8 cellular contexts compared by ENCODE assay signal in the genomic region with DNA sequence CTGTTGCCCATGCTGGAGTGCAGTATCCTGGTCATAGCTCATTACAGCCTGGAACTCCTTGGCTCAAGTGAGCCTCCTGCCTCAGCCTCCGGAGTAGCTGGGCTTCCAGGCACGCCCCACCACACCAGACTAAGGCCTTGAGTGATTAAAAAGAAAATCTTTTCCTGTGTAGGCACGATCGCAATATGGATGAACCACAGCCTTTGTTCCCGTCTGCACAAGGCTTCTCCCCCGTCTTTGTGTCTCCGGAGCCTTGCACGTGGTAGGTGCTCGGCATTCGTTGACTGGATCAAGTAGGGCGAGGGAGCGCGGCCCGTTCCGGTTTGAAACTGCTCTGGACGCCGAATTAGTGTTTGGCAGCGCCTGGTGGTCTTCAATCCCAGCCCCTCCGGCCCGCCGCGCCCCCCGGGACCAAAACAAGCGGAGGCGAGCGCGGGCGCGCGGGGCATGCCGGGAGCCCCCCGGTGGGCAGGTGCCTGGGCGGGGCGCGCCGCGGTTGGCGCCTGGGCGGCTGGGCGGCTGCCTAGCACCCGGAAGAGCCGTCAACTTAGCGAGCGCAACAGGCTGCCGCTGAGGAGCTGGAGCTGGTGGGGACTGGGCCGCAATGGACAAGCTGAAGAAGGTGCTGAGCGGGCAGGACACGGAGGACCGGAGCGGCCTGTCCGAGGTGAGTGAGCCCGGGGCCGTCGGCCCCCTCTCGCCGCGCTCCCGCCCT. TPM values are rescaled to one million over a fixed set of nuclear protein-coding genes. Genes with fewer than 3 reads are reported as not detected.
DNase-seq lines count a peak whose midpoint lies in the region; ATAC-seq and TF ChIP-seq lines count a peak whose summit lies in the region.

A gene (plus strand): TSS at position 529 of the 715 bp plus-strand sequence. CDS start 76 bp downstream, at position 605.

- WGBS in liver: 2% methylated on average over 58 of the region's 58 CpGs

- no peaks in the 10 kb centered on the region for H3K36me3 ChIP-seq in BE2C
- no peaks in the 10 kb centered on the region for H3K36me3 ChIP-seq in liver (ENCODE audit: control insufficient read depth in 4 of 4, insufficient read depth in 3 of 4, low read depth in 1 of 4, low read length in 3 of 4)

- H3K4me3 ChIP-seq in BE2C (ENCODE audit: low read depth, low read length) (peak within 1 kb of the TSS; percentile 84), liver (ENCODE audit: low read depth in 1 of 3, low read length in 3 of 3) (peak within 1 kb of the TSS; percentile 63 to 97 (median 96))

- H3K27ac ChIP-seq in liver (ENCODE audit: low read depth in 1 of 2, low read length in 2 of 2): peak within 1 kb of the TSS; percentile 68 to 89

- no peak for TF ChIP-seq RAD21 in liver (IDR thresholded peaks at IDR 0.05)

- H3K4me1 ChIP-seq in BE2C (no peaks in the 10 kb centered on the region), liver (ENCODE audit: control insufficient read depth in 4 of 4, insufficient read depth in 4 of 4, low read length in 3 of 4) (peaks cover 14 to 39% (median 27%) of the 10 kb centered on the region in 4 donors)

- H3K27me3 ChIP-seq in BE2C (no peaks in the 10 kb centered on the region), liver (ENCODE audit: control insufficient read depth in 4 of 4, insufficient read depth in 4 of 4, low read length in 3 of 4) (no peaks in the 10 kb centered on the region)

- peak; percentile 82 for ATAC-seq in HG03439 (IDR thresholded peaks at IDR 0.05; ENCODE audit: unreplicated experiment)

- H3K9ac ChIP-seq in liver (ENCODE audit: low read depth in 1 of 2, low read length in 2 of 2): peak within 1 kb of the TSS; percentile 32 to 82

- H3K9me3 ChIP-seq in BE2C: no peaks in the 10 kb centered on the region
- H3K9me3 ChIP-seq in liver (ENCODE audit: control insufficient read depth in 4 of 4, low read length in 3 of 4): no peaks in the 10 kb centered on the region

- TF ChIP-seq CTCF in BE2C (IDR thresholded peaks at IDR 0.05; ENCODE audit: low read depth, low read length): no peak
- no peak for TF ChIP-seq CTCF in liver (IDR thresholded peaks at IDR 0.05; ENCODE audit: low read depth, low read length, missing input control)

- peak; percentile 88 for DNase-seq in BE2C
- peak; percentile 82 for DNase-seq in GM19238 (ENCODE audit: insufficient read length, low spot score)
- DNase-seq in NCI-H526 treated with DMSO at 0.1 percent for 48 hours (lab: John Stamatoyannopoulos, UW): peak; percentile 93
- DNase-seq in activated CD4-positive, alpha-beta T cell treated with anti-CD3 and anti-CD28 coated beads, Interleukin-2, amount 50 U/mL, for 24 hours (ENCODE audit: low read depth in 1 of 2, low spot score in 1 of 2): peak; percentile 62 to 69
- DNase-seq in dermis blood vessel endothelial cell: peak; percentile 84
- peak; percentile 75 for DNase-seq in stimulated activated CD4-positive, alpha-beta T cell treated with anti-CD3 and anti-CD28 coated beads, Interleukin-4, amount 100 ng/mL, for 24 hours

TF ChIP-seq in liver, 16 proteins besides CTCF, POLR2A, EP300 and RAD21:
- TF ChIP-seq, protein P1, sequence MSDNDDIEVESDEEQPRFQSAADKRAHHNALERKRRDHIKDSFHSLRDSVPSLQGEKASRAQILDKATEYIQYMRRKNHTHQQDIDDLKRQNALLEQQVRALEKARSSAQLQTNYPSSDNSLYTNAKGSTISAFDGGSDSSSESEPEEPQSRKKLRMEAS (IDR thresholded peaks at IDR 0.05): peak; percentile 62
- TF ChIP-seq HNF4A (conservative IDR thresholded peaks at IDR 0.05): no peak

RNA-seq across cellular contexts. Expression of the gene that starts here (rescaled TPM):
- polyA plus RNA-seq in BE2C (2012; ENCODE audit: insufficient read depth, insufficient read length, low read depth): 4.9 TPM
- 45.8 and 70.7 TPM in 2 replicates for total RNA-seq in dermis blood vessel endothelial cell
- 10 to 100 TPM; 28.6 to 34.6 TPM for total RNA-seq in liver
- polyA plus RNA-seq in liver: 10 to 100 TPM in 1 of 2 donors, 1 to 10 TPM in 1; 3.8 to 22.1 TPM

Comparison
In these comparisons a context has a peak if more than half of its experiments do, and no peak if none do; other contexts are left out.
1. Peak in every context shown above with its lines: DNase-seq, ATAC-seq, H3K4me3 ChIP-seq and H3K27ac ChIP-seq.